In genomic region chr5:181265092-181265671, GRCh38 we compare ENCODE assay signal across 1 cellular context.
A peak's percentile ranks its signal among the peaks of the same experiment; 100 is the strongest.
TF ChIP-seq lines count a peak whose summit lies in the region.

No MANE protein-coding gene starts in this region.

TF ChIP-seq in HepG2, 621 proteins besides CTCF, POLR2A, EP300 and RAD21:
- TF ChIP-seq ZBTB26 (CRISPR knock-in tag; IDR thresholded peaks at IDR 0.05; ENCODE audit: borderline replicate concordance) (no peak), ZNF749 (CRISPR knock-in tag; IDR thresholded peaks at IDR 0.05; ENCODE audit: borderline replicate concordance) (no peak), AGO2 (optimal IDR thresholded peaks at IDR 0.05; ENCODE audit: low read depth, low read length) (peak; percentile 48), ZNF503 (CRISPR knock-in tag; IDR thresholded peaks at IDR 0.05) (no peak), ZC3H13 (CRISPR knock-in tag; IDR thresholded peaks at IDR 0.05) (0 out of 2 replicates have a peak, but pooled peaks have one; percentile 40), ZNF292 (CRISPR knock-in tag; IDR thresholded peaks at IDR 0.05; ENCODE audit: borderline replicate concordance, low read depth) (no peak)
